ENCODE assay signal across 24 cellular contexts in the genomic region with DNA sequence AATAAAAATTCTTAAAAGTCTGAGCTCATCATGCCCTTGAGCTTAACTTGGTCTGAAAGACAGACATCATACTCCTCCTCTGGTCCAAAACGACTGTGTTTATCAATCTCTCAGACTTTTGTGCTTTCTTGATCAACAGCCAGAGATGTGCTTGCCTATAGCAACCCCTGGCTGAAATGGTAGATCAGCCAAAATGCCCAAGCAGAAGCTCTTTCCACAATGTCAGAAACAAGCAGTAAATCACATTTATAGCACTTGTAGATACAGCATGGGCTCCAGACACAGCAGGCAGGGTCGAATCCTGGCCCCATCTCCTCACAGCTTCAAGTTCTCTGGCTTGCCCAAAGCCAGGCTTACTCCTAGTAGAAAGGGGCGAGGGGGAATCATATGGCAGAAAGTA.
"Had no signal": no experiment of that assay in that cellular context is flagged by ENCODE, and none has a peak within 500 bp of the region (broad histone marks: within the 10 kb centered on the region; RNA-seq: fewer than 3 reads in every experiment).

No MANE protein-coding gene starts in this region.

- H3K36me3 ChIP-seq: brain microvascular endothelial cell, cardiac muscle cell, SJCRH30 had no signal

- H3K27me3 ChIP-seq: brain microvascular endothelial cell, cardiac muscle cell, MG63, SJCRH30 had no signal

- ATAC-seq: T-helper 17 cell, WTC11 had no signal

- H3K9me3 ChIP-seq: MG63, SJCRH30 had no signal

- DNase-seq: activated CD4-positive, alpha-beta memory T cell treated with anti-CD3 and anti-CD28 coated beads for 36 hours; activated CD4-positive, alpha-beta T cell treated with anti-CD3 and anti-CD28 coated beads for 1 hour; activated CD4-positive, alpha-beta T cell treated with anti-CD3 and anti-CD28 coated beads, Interleukin-2, amount 10 ng/mL, durations not matched to agents 24 days and 14 days; activated CD8-positive, alpha-beta memory T cell treated with anti-CD3 and anti-CD28 coated beads for 24 hours; activated gamma-delta T cell treated with Interleukin-2 at 50 U/mL for 16 hours; activated naive CD4-positive, alpha-beta T cell treated with anti-CD3 and anti-CD28 coated beads, Interleukin-2, amount 10 ng/mL, durations not matched to agents 7 days and 5 days; activated naive CD8-positive, alpha-beta T cell treated with anti-CD3 and anti-CD28 coated beads for 36 hours; activated T-cell treated with anti-CD3 and anti-CD28 coated beads, Interleukin-2, amount 50 U/mL, for 48 hours; brain microvascular endothelial cell; MG63; MV-4-11; NCI-H1092 treated with DMSO at 0.1 percent for 48 hours; NCI-H1417 treated with DMSO at 0.1 percent for 48 hours; NCI-H1694; NCI-H2029 treated with DMSO at 0.1 percent for 48 hours; NCI-H345; NCI-H510A; NCI-H69; SJCRH30; T-helper 17 cell; T-helper 9 cell had no signal

- H3K4me2 ChIP-seq: KMS-11 had no signal

- H3K9ac ChIP-seq: KMS-11 had no signal

- H3K4me1 ChIP-seq: SJCRH30 had no signal

- H3K4me3 ChIP-seq: cardiac muscle cell, MG63, SJCRH30 had no signal

- H3K27ac ChIP-seq: brain microvascular endothelial cell, cardiac muscle cell, KMS-11, SJCRH30 had no signal
